In genomic region chr4:150567070-150567469, GRCh38 we compare ENCODE assay signal across 36 cellular contexts. TPM values are rescaled to one million over a fixed set of nuclear protein-coding genes. Genes with fewer than 3 reads are reported as not detected.
"Had no signal": no experiment of that assay in that cellular context is flagged by ENCODE, and none has a peak within 500 bp of the region (broad histone marks: within the 10 kb centered on the region; RNA-seq: fewer than 3 reads in every experiment).

No MANE protein-coding gene starts in this region.

- H3K4me3 Mint-ChIP-seq: activated B cell treated with CpG ODN at 0.5 μM for 24 hours; activated CD4-positive, alpha-beta memory T cell treated with anti-CD3 and anti-CD28 coated beads for 36 hours; activated CD4-positive, alpha-beta T cell treated with anti-CD3 and anti-CD28 coated beads, Interleukin-2, amount 10 ng/mL, durations not matched to agents 24 days and 14 days; activated CD8-positive, alpha-beta T cell treated with anti-CD3 and anti-CD28 coated beads for 36 hours; activated naive CD4-positive, alpha-beta T cell treated with anti-CD3 and anti-CD28 coated beads, Interleukin-2, amount 10 ng/mL, durations not matched to agents 7 days and 5 days; activated naive CD4-positive, alpha-beta T cell treated with anti-CD3 and anti-CD28 coated beads, Interleukin-2, amount 50 U/mL, for 24 hours; activated naive CD8-positive, alpha-beta T cell; activated naive CD8-positive, alpha-beta T cell treated with anti-CD3 and anti-CD28 coated beads, Interleukin-2, amount 10 ng/mL, durations not matched to agents 7 days and 5 days; activated naive CD8-positive, alpha-beta T cell treated with anti-CD3 and anti-CD28 coated beads, Interleukin-2, amount 50 U/mL, for 24 hours; activated T-cell treated with anti-CD3 and anti-CD28 coated beads, Interleukin-2, amount 50 U/mL, for 24 hours; brain; central memory CD8-positive, alpha-beta T cell; T-helper 1 cell treated with Interleukin-12 subunit alpha and Interleukin-12 subunit beta and Interleukin-4 antibody, amounts not matched to agents 30 μg/mL and 1 μg/mL, for 36 hours; T-helper 2 cell treated with Interferon-gamma antibody and Interleukin-4, amounts not matched to agents 5 μg/mL and 100 μg/mL, for 36 hours had no signal

- H3K27me3 ChIP-seq: ascending aorta, cardiac muscle cell had no signal

- DNase-seq: activated B cell treated with CpG ODN at 0.5 μM for 24 hours; activated CD4-positive, alpha-beta memory T cell treated with anti-CD3 and anti-CD28 coated beads for 36 hours; activated CD4-positive, alpha-beta T cell treated with anti-CD3 and anti-CD28 coated beads for 4 hours; activated CD4-positive, alpha-beta T cell treated with anti-CD3 and anti-CD28 coated beads, Interleukin-2, amount 10 ng/mL, durations not matched to agents 24 days and 14 days; activated CD4-positive, alpha-beta T cell treated with anti-CD3 and anti-CD28 coated beads, Interleukin-2, amount 50 U/mL, for 1 hour; activated CD4-positive, alpha-beta T cell treated with anti-CD3 and anti-CD28 coated beads, Interleukin-2, amount 50 U/mL, for 4 hours; activated CD4-positive, CD25-positive, alpha-beta regulatory T cell treated with anti-CD3 and anti-CD28 coated beads, Interleukin-2, amount 50 U/mL, for 72 hours; activated CD8-positive, alpha-beta memory T cell treated with anti-CD3 and anti-CD28 coated beads, Interleukin-2, amount 50 U/mL, for 4 hours; activated CD8-positive, alpha-beta T cell treated with anti-CD3 and anti-CD28 coated beads for 36 hours; activated effector memory CD4-positive, alpha-beta T cell treated with Interleukin-2 at 50 U/mL for 16 hours; activated gamma-delta T cell; activated naive CD4-positive, alpha-beta T cell treated with anti-CD3 and anti-CD28 coated beads, Interleukin-2, amount 10 ng/mL, durations not matched to agents 7 days and 5 days; activated naive CD4-positive, alpha-beta T cell treated with Interleukin-2 at 50 U/mL for 16 hours; activated naive CD8-positive, alpha-beta T cell treated with anti-CD3 and anti-CD28 coated beads, Interleukin-2, amount 10 ng/mL, durations not matched to agents 7 days and 5 days; activated naive CD8-positive, alpha-beta T cell treated with anti-CD3 and anti-CD28 coated beads, Interleukin-2, amount 50 U/mL, for 24 hours; activated T-cell treated with anti-CD3 and anti-CD28 coated beads, Interleukin-2, amount 50 U/mL, for 24 hours; activated T-cell treated with anti-CD3 and anti-CD28 coated beads, Interleukin-2, amount 50 U/mL, for 48 hours; amygdala; anterior cingulate cortex; caudate nucleus; cerebellar nuclear complex; T-helper 1 cell; T-helper 2 cell; T-helper 9 cell had no signal

- H3K27me3 Mint-ChIP-seq: activated B cell treated with CpG ODN at 0.5 μM for 24 hours; activated CD4-positive, alpha-beta memory T cell treated with anti-CD3 and anti-CD28 coated beads for 36 hours; activated CD4-positive, alpha-beta T cell treated with anti-CD3 and anti-CD28 coated beads, Interleukin-2, amount 10 ng/mL, durations not matched to agents 24 days and 14 days; activated CD8-positive, alpha-beta T cell treated with anti-CD3 and anti-CD28 coated beads for 36 hours; activated naive CD4-positive, alpha-beta T cell treated with anti-CD3 and anti-CD28 coated beads, Interleukin-2, amount 10 ng/mL, durations not matched to agents 7 days and 5 days; activated naive CD4-positive, alpha-beta T cell treated with anti-CD3 and anti-CD28 coated beads, Interleukin-2, amount 50 U/mL, for 24 hours; activated naive CD8-positive, alpha-beta T cell; activated naive CD8-positive, alpha-beta T cell treated with anti-CD3 and anti-CD28 coated beads, Interleukin-2, amount 10 ng/mL, durations not matched to agents 7 days and 5 days; activated naive CD8-positive, alpha-beta T cell treated with anti-CD3 and anti-CD28 coated beads, Interleukin-2, amount 50 U/mL, for 24 hours; activated T-cell treated with anti-CD3 and anti-CD28 coated beads, Interleukin-2, amount 50 U/mL, for 24 hours; central memory CD8-positive, alpha-beta T cell had no signal

- H3K9me3 Mint-ChIP-seq: activated naive CD4-positive, alpha-beta T cell treated with anti-CD3 and anti-CD28 coated beads, Interleukin-2, amount 50 U/mL, for 24 hours had no signal

- H3K9me3 ChIP-seq: ascending aorta had no signal

- H3K36me3 ChIP-seq: cardiac muscle cell had no signal

- FAIRE-seq: bronchial epithelial cell had no signal

- H3K27ac Mint-ChIP-seq: activated B cell treated with CpG ODN at 0.5 μM for 24 hours; activated CD4-positive, alpha-beta memory T cell treated with anti-CD3 and anti-CD28 coated beads for 36 hours; activated CD4-positive, alpha-beta T cell treated with anti-CD3 and anti-CD28 coated beads, Interleukin-2, amount 10 ng/mL, durations not matched to agents 24 days and 14 days; activated CD8-positive, alpha-beta T cell treated with anti-CD3 and anti-CD28 coated beads for 36 hours; activated naive CD4-positive, alpha-beta T cell treated with anti-CD3 and anti-CD28 coated beads, Interleukin-2, amount 10 ng/mL, durations not matched to agents 7 days and 5 days; activated naive CD4-positive, alpha-beta T cell treated with anti-CD3 and anti-CD28 coated beads, Interleukin-2, amount 50 U/mL, for 24 hours; activated naive CD8-positive, alpha-beta T cell; activated naive CD8-positive, alpha-beta T cell treated with anti-CD3 and anti-CD28 coated beads, Interleukin-2, amount 10 ng/mL, durations not matched to agents 7 days and 5 days; activated naive CD8-positive, alpha-beta T cell treated with anti-CD3 and anti-CD28 coated beads, Interleukin-2, amount 50 U/mL, for 24 hours; activated T-cell treated with anti-CD3 and anti-CD28 coated beads, Interleukin-2, amount 50 U/mL, for 24 hours; activated T-helper 2 cell treated with anti-CD3 and anti-CD28 coated beads, Interferon-gamma antibody, Interleukin-2, Interleukin-4, amounts not matched to agents 10 μg/mL and 5 μg/mL and 100 μg/mL, durations not matched to agents 14 hours and 24 hours and 36 hours; brain; T-helper 1 cell treated with Interleukin-12 subunit alpha and Interleukin-12 subunit beta and Interleukin-4 antibody, amounts not matched to agents 30 μg/mL and 1 μg/mL, for 36 hours; T-helper 2 cell treated with Interferon-gamma antibody and Interleukin-4, amounts not matched to agents 5 μg/mL and 100 μg/mL, for 36 hours had no signal

- H3K27ac ChIP-seq: ascending aorta, cardiac muscle cell, VCaP had no signal

- H3K4me1 ChIP-seq: ascending aorta had no signal

- H3K4me3 ChIP-seq: ascending aorta, cardiac muscle cell had no signal

- ATAC-seq: activated CD8-positive, alpha-beta T cell treated with anti-CD3 and anti-CD28 coated beads for 36 hours; activated naive CD8-positive, alpha-beta T cell treated with anti-CD3 and anti-CD28 coated beads, Interleukin-2, amount 50 U/mL, for 24 hours had no signal

- H3K4me1 Mint-ChIP-seq: activated B cell treated with CpG ODN at 0.5 μM for 24 hours; activated CD4-positive, alpha-beta T cell treated with anti-CD3 and anti-CD28 coated beads, Interleukin-2, amount 10 ng/mL, durations not matched to agents 24 days and 14 days; activated naive CD4-positive, alpha-beta T cell treated with anti-CD3 and anti-CD28 coated beads, Interleukin-2, amount 10 ng/mL, durations not matched to agents 7 days and 5 days; activated naive CD4-positive, alpha-beta T cell treated with anti-CD3 and anti-CD28 coated beads, Interleukin-2, amount 50 U/mL, for 24 hours; activated naive CD8-positive, alpha-beta T cell treated with anti-CD3 and anti-CD28 coated beads, Interleukin-2, amount 10 ng/mL, durations not matched to agents 7 days and 5 days; activated naive CD8-positive, alpha-beta T cell treated with anti-CD3 and anti-CD28 coated beads, Interleukin-2, amount 50 U/mL, for 24 hours had no signal

RNA-seq across cellular contexts. Expression of gene MAB21L2, which starts 14.9 kb away (rescaled TPM):
- total RNA-seq: activated B cell treated with CpG ODN at 0.5 μM for 24 hours; activated CD4-positive, alpha-beta memory T cell treated with anti-CD3 and anti-CD28 coated beads for 36 hours; activated CD4-positive, alpha-beta T cell treated with anti-CD3 and anti-CD28 coated beads, Interleukin-2, amount 10 ng/mL, durations not matched to agents 24 days and 14 days; activated CD8-positive, alpha-beta memory T cell treated with anti-CD3 and anti-CD28 coated beads for 36 hours; activated CD8-positive, alpha-beta T cell treated with anti-CD3 and anti-CD28 coated beads for 36 hours; activated naive CD8-positive, alpha-beta T cell treated with anti-CD3 and anti-CD28 coated beads, Interleukin-2, amount 10 ng/mL, durations not matched to agents 7 days and 5 days; activated T-helper 2 cell treated with anti-CD3 and anti-CD28 coated beads, Interferon-gamma antibody, Interleukin-2, Interleukin-4, amounts not matched to agents 10 μg/mL and 5 μg/mL and 100 μg/mL, durations not matched to agents 14 hours and 24 hours and 36 hours; ascending aorta; bronchial epithelial cell had no signal
